In genomic region chr2:100995309-100996075, GRCh38 we compare ENCODE assay signal across 15 cellular contexts. TPM values are rescaled to one million over a fixed set of nuclear protein-coding genes. Genes with fewer than 3 reads are reported as not detected.
DNase-seq lines count a peak whose midpoint lies in the region; ATAC-seq, FAIRE-seq and TF ChIP-seq lines count a peak whose summit lies in the region.
"Had no signal": no experiment of that assay in that cellular context is flagged by ENCODE, and none has a peak within 500 bp of the region (broad histone marks: within the 10 kb centered on the region; RNA-seq: fewer than 3 reads in every experiment).

No MANE protein-coding gene starts in this region.

- TF ChIP-seq EP300 in HepG2 (IDR thresholded peaks at IDR 0.05; ENCODE audit: low read depth in 2 of 2, low read length in 2 of 2): no peak
- TF ChIP-seq EP300 in HepG2 (CRISPR knock-in tag; IDR thresholded peaks at IDR 0.05; ENCODE audit: borderline replicate concordance): no peak

- H3K4me1 ChIP-seq in HepG2 (ENCODE audit: insufficient read depth, low read length) (no peaks in the 10 kb centered on the region), neuronal stem cell (ENCODE audit: control insufficient read depth in 2 of 2, insufficient read depth in 1 of 2, low read depth in 1 of 2, low read length in 2 of 2) (no peaks in the 10 kb centered on the region)
- H3K4me1 ChIP-seq: BLaER1 treated with 17β-estradiol and CSF1 and Interleukin-3, amounts not matched to agents 10 nM and 100 nM had no signal

- H3K9ac ChIP-seq in HepG2 (ENCODE audit: insufficient read depth, low read depth, low read length): no peak overlapping the region
- H3K9ac ChIP-seq in neuronal stem cell (ENCODE audit: low read depth, low read length, poor library complexity): no peak overlapping the region
- H3K9ac ChIP-seq: BLaER1 treated with 17β-estradiol and CSF1 and Interleukin-3, amounts not matched to agents 10 nM and 100 nM had no signal

- no peak for ATAC-seq in HepG2
- no peak for ATAC-seq in GM18870 (IDR thresholded peaks at IDR 0.05; ENCODE audit: unreplicated experiment)
- ATAC-seq: CD8-positive, alpha-beta T cell; GM12878 had no signal

- H3K79me1 ChIP-seq in neuronal stem cell (ENCODE audit: low read depth, low read length): no peaks in the 10 kb centered on the region

- H3K4me2 ChIP-seq in HepG2 (ENCODE audit: low read depth, low read length): no peak overlapping the region
- no peak overlapping the region for H3K4me2 ChIP-seq in neuronal stem cell (ENCODE audit: insufficient read depth, low read length, poor library complexity, severe bottlenecking)
- H3K4me2 ChIP-seq: BLaER1 treated with 17β-estradiol and CSF1 and Interleukin-3, amounts not matched to agents 10 nM and 100 nM had no signal

- POLR2A ChIA-PET in HepG2 (lab: Yijun Ruan, JAX): no interaction called here

- H3K36me3 ChIP-seq in HepG2 (replicated peaks in 1 of 2; ENCODE audit: control insufficient read depth in 1 of 2, insufficient read depth in 2 of 2, low read length in 2 of 2) (peaks cover 17 to 42% of the 10 kb centered on the region in 2 experiments), neuronal stem cell (replicated peaks in 1 of 2; ENCODE audit: control insufficient read depth in 2 of 2, insufficient read depth in 2 of 2, low read length in 2 of 2) (no peaks in the 10 kb centered on the region)
- H3K36me3 ChIP-seq: BLaER1 treated with 17β-estradiol and CSF1 and Interleukin-3, amounts not matched to agents 10 nM and 100 nM had no signal

- no peaks in the 10 kb centered on the region for H3K79me2 ChIP-seq in HepG2 (ENCODE audit: insufficient read depth, low read length)

- TF ChIP-seq RAD21 in HepG2 (CRISPR knock-in tag; IDR thresholded peaks at IDR 0.05): no peak

- H4K8ac ChIP-seq in neuronal stem cell (ENCODE audit: low read depth, low read length): no peak overlapping the region

- no peak overlapping the region for H2AK5ac ChIP-seq in neuronal stem cell (ENCODE audit: low read depth, low read length)

- DNase-seq in activated CD8-positive, alpha-beta memory T cell treated with anti-CD3 and anti-CD28 coated beads, Interleukin-2, amount 50 U/mL, for 48 hours: peak; percentile 23
- no peak for DNase-seq in activated CD8-positive, alpha-beta memory T cell treated with anti-CD3 and anti-CD28 coated beads, Interleukin-2, amount 50 U/mL, for 4 hours
- DNase-seq in HepG2 (ENCODE audit: low spot score) (no peak), neuronal stem cell (ENCODE audit: low spot score) (no peak), Kasumi-1 (lab: John Stamatoyannopoulos, UW) (no peak)
- no peak for DNase-seq in activated CD4-positive, alpha-beta T cell treated with anti-CD3 and anti-CD28 coated beads for 48 hours
- DNase-seq: Calu3; CD8-positive, alpha-beta T cell; DND-41; EL; HCEC 1CT had no signal

- no peak for TF ChIP-seq POLR2A in HepG2 (IDR thresholded peaks at IDR 0.05; ENCODE audit: insufficient read depth in 1 of 2, low read depth in 2 of 2, low read length in 2 of 2)

- no peak overlapping the region for H2BK5ac ChIP-seq in neuronal stem cell (ENCODE audit: low read length)

- CTCF ChIA-PET in HepG2 (lab: Yijun Ruan, JAX; ENCODE audit: low intra/inter-chr PET ratio, low total read pairs): no interaction called here

- H3K27ac ChIP-seq in HepG2 (ENCODE audit: extremely low read length, insufficient read depth, low read length) (no peak overlapping the region), neuronal stem cell (replicated peaks; ENCODE audit: low read length) (no peak overlapping the region)
- H3K27ac ChIP-seq: BLaER1 treated with 17β-estradiol and CSF1 and Interleukin-3, amounts not matched to agents 10 nM and 100 nM had no signal

- no peak for TF ChIP-seq CTCF in HepG2 (CRISPR knock-in tag; IDR thresholded peaks at IDR 0.05)

- H3K23ac ChIP-seq in neuronal stem cell (ENCODE audit: low read depth, low read length, poor library complexity): no peak overlapping the region

- H3K4ac ChIP-seq in neuronal stem cell (ENCODE audit: low read length): no peak overlapping the region

- H2BK120ac ChIP-seq in neuronal stem cell (ENCODE audit: low read depth, low read length): no peak overlapping the region

- H2AFZ ChIP-seq in HepG2 (ENCODE audit: low read length) (no peak overlapping the region), neuronal stem cell (ENCODE audit: low read length) (no peak overlapping the region)

- peak overlapping the region; percentile 18 for H2BK15ac ChIP-seq in neuronal stem cell (ENCODE audit: low read length)

- no peak overlapping the region for H4K91ac ChIP-seq in neuronal stem cell (ENCODE audit: low read depth, low read length, poor library complexity)

- H3K27me3 ChIP-seq in HepG2 (ENCODE audit: control insufficient read depth in 1 of 2, insufficient read depth in 2 of 2, low read length in 2 of 2): no peaks in the 10 kb centered on the region
- H3K27me3 ChIP-seq in neuronal stem cell (ENCODE audit: control insufficient read depth in 3 of 3, insufficient read depth in 3 of 3, low read depth in 1 of 3, low read length in 3 of 3): peaks cover 0 to 14% (median 0%) of the 10 kb centered on the region in 3 experiments
- H3K27me3 ChIP-seq: BLaER1 treated with 17β-estradiol and CSF1 and Interleukin-3, amounts not matched to agents 10 nM and 100 nM had no signal

- no peak overlapping the region for H3K4me3 ChIP-seq in HepG2 (replicated peaks in 1 of 3; ENCODE audit: insufficient read depth in 1 of 3, low read depth in 2 of 3, low read length in 3 of 3)
- no peak overlapping the region for H3K4me3 ChIP-seq in neuronal stem cell (ENCODE audit: low read length in 2 of 2)
- H3K4me3 ChIP-seq: BLaER1 treated with 17β-estradiol and CSF1 and Interleukin-3, amounts not matched to agents 10 nM and 100 nM; GM12878 had no signal

- H3K9me3 ChIP-seq in HepG2 (ENCODE audit: low read length): no peaks in the 10 kb centered on the region
- H3K9me3 ChIP-seq in neuronal stem cell (replicated peaks in 1 of 2; ENCODE audit: control insufficient read depth in 2 of 2, insufficient read depth in 1 of 2, low read depth in 1 of 2, low read length in 2 of 2): no peaks in the 10 kb centered on the region
- H3K9me3 ChIP-seq: BLaER1 treated with 17β-estradiol and CSF1 and Interleukin-3, amounts not matched to agents 10 nM and 100 nM had no signal

- BruUV-seq in HepG2 (replicated peaks; lab: Mats Ljungman, UMichigan): no TSS peak

- in situ Hi-C loops in HepG2 (cut with HindIII; ENCODE audit: extremely low pct_ligation_motif_present, low pct_unique_long_range_greater_than_20kb): loop anchor here (5.0 kb wide), 1 partner anchor 383 kb away; no protein-coding TSS in a partner anchor

- intact Hi-C loops in HepG2 (cut with micrococcal nuclease; ENCODE audit: unreplicated experiment): no loop called here

- no peak for FAIRE-seq in HepG2 (lab: Jason Lieb, UNC)
- FAIRE-seq: GM12878, GM19239 had no signal

- WGBS in HepG2 (ENCODE audit: low lambda C conversion rate): 96% methylated on average over 28 of the region's 28 CpGs
- WGBS in neuronal stem cell (ENCODE audit: extremely low coverage in 2 of 2, insufficient read length in 2 of 2, insufficient replicate concordance in 1 of 2), 2 donors: no CpG with 5 or more reads among the region's 28 CpGs

- no peak overlapping the region for H3K14ac ChIP-seq in neuronal stem cell (ENCODE audit: low read length)

- no peak overlapping the region for H2BK12ac ChIP-seq in neuronal stem cell (ENCODE audit: low read length)

- no peak overlapping the region for H3K18ac ChIP-seq in neuronal stem cell (ENCODE audit: low read length)

- no peaks in the 10 kb centered on the region for H4K20me1 ChIP-seq in HepG2 (ENCODE audit: insufficient read depth, low read length)
- H4K20me1 ChIP-seq: BLaER1 treated with 17β-estradiol and CSF1 and Interleukin-3, amounts not matched to agents 10 nM and 100 nM had no signal

TF ChIP-seq in HepG2, 621 proteins besides CTCF, POLR2A, EP300 and RAD21:
- peak; percentile 71 for TF ChIP-seq RBM22 (optimal IDR thresholded peaks at IDR 0.05; ENCODE audit: low read length)
- no peak for TF ChIP-seq ZNF639 (CRISPR knock-in tag; conservative IDR thresholded peaks at IDR 0.05)
- peak; percentile 32 for TF ChIP-seq AGO2 (optimal IDR thresholded peaks at IDR 0.05; ENCODE audit: low read depth, low read length)
- no peak for TF ChIP-seq SUZ12 (IDR thresholded peaks at IDR 0.05; ENCODE audit: low read depth, low read length)

RNA-seq across cellular contexts. Expression of gene RPL31, which starts 6.6 kb away (rescaled TPM):
- 3,331 and 4,246 TPM in 2 replicates for total RNA-seq in HepG2 (2016; rRNA removed; fragmentation: Illumina TruSeq; extraction: Trizol)
- 5,225 and 5,854 TPM in 2 replicates for total RNA-seq in HepG2 (2016; cell fraction: cytosol; rRNA removed; fragmentation: Illumina TruSeq; extraction: Trizol; ENCODE audit: low read depth)
- 3,362 and 4,378 TPM in 2 replicates for total RNA-seq in HepG2 (2016; cell fraction: insoluble cytoplasmic fraction; rRNA removed; fragmentation: Illumina TruSeq; extraction: Trizol)
- total RNA-seq in HepG2 (2016; cell fraction: membrane; rRNA removed; fragmentation: Illumina TruSeq; extraction: Trizol): 8,556 and 9,092 TPM in 2 replicates
- total RNA-seq in HepG2 (2016; cell fraction: nucleus; rRNA removed; fragmentation: Illumina TruSeq; extraction: Trizol): 1,122 and 1,268 TPM in 2 replicates
- 3,582 and 3,614 TPM in 2 replicates for polyA plus RNA-seq in HepG2 (2011; rRNA removed)
- 3,176 and 4,386 TPM in 2 replicates for polyA plus RNA-seq in HepG2 (2011; cell fraction: cytosol; rRNA removed)
- 741 and 878 TPM in 2 replicates for polyA plus RNA-seq in HepG2 (2011; cell fraction: nucleus; rRNA removed)
- 8,552 and 9,844 TPM in 2 replicates for polyA plus RNA-seq in HepG2 (2012)
- 7,218 and 7,614 TPM in 2 replicates for polyA plus RNA-seq in HepG2 (2016; cell fraction: cytosol; fragmentation: Illumina TruSeq; extraction: Trizol; ENCODE audit: low read depth)
- 4,222 and 4,697 TPM in 2 replicates for polyA plus RNA-seq in HepG2 (2016; cell fraction: insoluble cytoplasmic fraction; fragmentation: Illumina TruSeq; extraction: Trizol; ENCODE audit: low read depth)
- 8,348 and 8,377 TPM in 2 replicates for polyA plus RNA-seq in HepG2 (2016; cell fraction: membrane; fragmentation: Illumina TruSeq; extraction: Trizol; ENCODE audit: low read depth)
- 2,101 and 2,110 TPM in 2 replicates for polyA plus RNA-seq in HepG2 (2016; cell fraction: nucleus; fragmentation: Illumina TruSeq; extraction: Trizol; ENCODE audit: insufficient read depth, low read depth)
- polyA minus RNA-seq in HepG2 (2011; rRNA and poly(A)+ RNA removed; ENCODE audit: low replicate concordance): 234 and 364 TPM in 2 replicates
- polyA minus RNA-seq in HepG2 (2011; cell fraction: cytosol; rRNA and poly(A)+ RNA removed): 317 and 452 TPM in 2 replicates
- polyA minus RNA-seq in HepG2 (2011; cell fraction: nucleus; rRNA and poly(A)+ RNA removed): 241 and 344 TPM in 2 replicates
- polyA plus RNA-seq in neuronal stem cell (2013, experiment 1 of 2): 2,267 TPM
- polyA plus RNA-seq in neuronal stem cell (2013, experiment 2 of 2): 2,302 TPM
